16 cellular contexts compared by ENCODE assay signal in the genomic region with DNA sequence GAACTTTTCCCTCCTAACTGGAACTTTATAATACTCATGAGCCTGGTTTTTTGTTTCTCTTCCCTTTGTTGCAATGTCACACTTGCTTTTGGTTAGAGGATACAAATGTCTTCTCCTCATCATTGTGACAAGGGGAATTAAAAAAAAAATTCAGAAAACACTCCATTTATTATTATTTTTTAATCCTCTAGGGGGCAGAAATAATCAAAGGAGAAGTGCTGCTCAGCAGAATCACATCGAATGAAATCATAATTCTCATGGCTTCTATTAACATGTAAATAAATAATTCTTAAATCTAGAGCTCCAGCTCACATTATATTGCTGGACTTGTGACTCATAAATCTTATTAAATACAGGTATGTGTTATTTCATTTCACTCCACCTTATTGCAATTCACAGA.
DNase-seq lines count a peak whose midpoint lies in the region; ATAC-seq and TF ChIP-seq lines count a peak whose summit lies in the region.
"Had no signal": no experiment of that assay in that cellular context is flagged by ENCODE, and none has a peak within 500 bp of the region (broad histone marks: within the 10 kb centered on the region; RNA-seq: fewer than 3 reads in every experiment).

No MANE protein-coding gene starts in this region.

- intact Hi-C loops in CD4-positive, alpha-beta T cell (cut with DNase I, micrococcal nuclease): no loop called here

- TF ChIP-seq CTCF in CD4-positive, alpha-beta T cell (IDR thresholded peaks at IDR 0.05): peak; percentile 42
- TF ChIP-seq CTCF in KMS-11 (conservative IDR thresholded peaks at IDR 0.05; ENCODE audit: low read depth, low read length) (peak; percentile 34; the same call in 1 of the 2 replicates), brain microvascular endothelial cell (IDR thresholded peaks at IDR 0.05; ENCODE audit: low read depth, low read length, missing control alignments) (peak; percentile 31), neural crest cell (conservative IDR thresholded peaks at IDR 0.05) (peak; percentile 42), GM10266 (IDR thresholded peaks at IDR 0.05; ENCODE audit: control insufficient read depth, insufficient read depth, low read depth, missing control alignments) (no peak)

- no peaks in the 10 kb centered on the region for H3K4me1 ChIP-seq in KMS-11 (ENCODE audit: low read depth, poor library complexity, severe bottlenecking)
- H3K4me1 ChIP-seq: gastroesophageal sphincter, left lung, pancreas had no signal

- H3K4me3 ChIP-seq in KMS-11 (IDR thresholded peaks at IDR 0.05; ENCODE audit: insufficient read depth, low read depth, low read length) (no peak overlapping the region), brain microvascular endothelial cell (ENCODE audit: low read depth, low read length) (no peak overlapping the region)
- H3K4me3 ChIP-seq: gastroesophageal sphincter, left lung, pancreas had no signal

- H3K36me3 ChIP-seq in KMS-11 (ENCODE audit: insufficient read depth) (no peaks in the 10 kb centered on the region), brain microvascular endothelial cell (replicated peaks) (no peaks in the 10 kb centered on the region)
- H3K36me3 ChIP-seq: gastroesophageal sphincter, left lung, pancreas had no signal

- no peak overlapping the region for H3K9ac ChIP-seq in KMS-11

- no peaks in the 10 kb centered on the region for H3K36me3 Mint-ChIP-seq in CD4-positive, alpha-beta T cell (ENCODE audit: low read depth)
- no peaks in the 10 kb centered on the region for H3K36me3 Mint-ChIP-seq in neural crest cell (ENCODE audit: low read depth)

- no peaks in the 10 kb centered on the region for H3K9me3 ChIP-seq in CD4-positive, alpha-beta T cell (ENCODE audit: control insufficient read depth, low read length)
- H3K9me3 ChIP-seq: gastroesophageal sphincter, left lung, pancreas had no signal

- H2AFZ ChIP-seq in KMS-11 (ENCODE audit: low read depth): no peak overlapping the region

- H3K27ac Mint-ChIP-seq in CD4-positive, alpha-beta T cell: no peak overlapping the region
- H3K27ac Mint-ChIP-seq in neural crest cell (ENCODE audit: unreplicated experiment): no peak overlapping the region
- H3K27ac Mint-ChIP-seq: stimulated activated naive CD8-positive, alpha-beta T cell treated with anti-CD3 and anti-CD28 coated beads, Interleukin-15, Interleukin-2, amounts not matched to agents 100 ng/mL and 50 ng/mL, for 24 hours had no signal

- ATAC-seq in CD4-positive, alpha-beta T cell (ENCODE audit: poor library complexity): no peak
- no peak for ATAC-seq in HG03439 (IDR thresholded peaks at IDR 0.05; ENCODE audit: unreplicated experiment)
- ATAC-seq: gastroesophageal sphincter, left lung had no signal

- no peak for DNase-seq in CD4-positive, alpha-beta T cell
- DNase-seq in brain microvascular endothelial cell (no peak), neural crest cell (ENCODE audit: low read depth, low spot score) (no peak), NCI-H345 treated with DMSO at 0.1 percent for 48 hours (lab: John Stamatoyannopoulos, UW; ENCODE audit: unreplicated experiment) (no peak), GM10266 (ENCODE audit: extremely low spot score) (no peak)
- DNase-seq: activated gamma-delta T cell treated with Interleukin-2 at 50 U/mL for 16 hours; DMS79; left lung; NCI-H1436; NK-92 treated with Interleukin-12 subunit alpha and Interleukin-12 subunit beta, amount 100 ng/mL, for 24 hours; pancreas; stimulated activated CD4-positive, alpha-beta T cell treated with anti-CD3 and anti-CD28 coated beads, Interleukin-2, amount 100 ng/mL, for 48 hours had no signal

- H3K9me3 Mint-ChIP-seq in CD4-positive, alpha-beta T cell: no peaks in the 10 kb centered on the region
- H3K9me3 Mint-ChIP-seq in neural crest cell: peaks cover 4% of the 10 kb centered on the region
- H3K9me3 Mint-ChIP-seq: stimulated activated naive CD8-positive, alpha-beta T cell treated with anti-CD3 and anti-CD28 coated beads, Interleukin-15, Interleukin-2, amounts not matched to agents 100 ng/mL and 50 ng/mL, for 24 hours had no signal

- H3K79me2 ChIP-seq in KMS-11 (ENCODE audit: insufficient read depth, low read depth): no peaks in the 10 kb centered on the region

- no peaks in the 10 kb centered on the region for H3K4me1 Mint-ChIP-seq in CD4-positive, alpha-beta T cell (ENCODE audit: low read depth)
- no peaks in the 10 kb centered on the region for H3K4me1 Mint-ChIP-seq in neural crest cell

- no peaks in the 10 kb centered on the region for H4K20me1 ChIP-seq in KMS-11 (ENCODE audit: insufficient read depth)

- POLR2A ChIA-PET in CD4-positive, alpha-beta T cell (lab: Charles Lee): no interaction called here

- in situ Hi-C loops in brain microvascular endothelial cell (cut with HindIII; ENCODE audit: low pct_ligation_motif_present, low sequenced_read_pairs): no loop called here

- no peak overlapping the region for H3K4me2 ChIP-seq in KMS-11

- H3K4me3 Mint-ChIP-seq in CD4-positive, alpha-beta T cell: no peak overlapping the region
- no peak overlapping the region for H3K4me3 Mint-ChIP-seq in neural crest cell
- H3K4me3 Mint-ChIP-seq: stimulated activated naive CD8-positive, alpha-beta T cell treated with anti-CD3 and anti-CD28 coated beads, Interleukin-15, Interleukin-2, amounts not matched to agents 100 ng/mL and 50 ng/mL, for 24 hours had no signal

- H3K27me3 Mint-ChIP-seq in CD4-positive, alpha-beta T cell: no peaks in the 10 kb centered on the region
- H3K27me3 Mint-ChIP-seq in neural crest cell (ENCODE audit: low read depth): no peaks in the 10 kb centered on the region

- no peak overlapping the region for H3K27ac ChIP-seq in CD4-positive, alpha-beta T cell (ENCODE audit: low read depth, low read length)
- no peak overlapping the region for H3K27ac ChIP-seq in KMS-11
- H3K27ac ChIP-seq in brain microvascular endothelial cell: no peak overlapping the region
- H3K27ac ChIP-seq: gastroesophageal sphincter, left lung, pancreas had no signal

- H3K27me3 ChIP-seq in CD4-positive, alpha-beta T cell (ENCODE audit: control insufficient read depth, insufficient read depth, low read length): no peaks in the 10 kb centered on the region
- no peaks in the 10 kb centered on the region for H3K27me3 ChIP-seq in KMS-11 (ENCODE audit: insufficient read depth, low read depth)
- no peaks in the 10 kb centered on the region for H3K27me3 ChIP-seq in brain microvascular endothelial cell (replicated peaks)
- H3K27me3 ChIP-seq: gastroesophageal sphincter, left lung, pancreas had no signal

- CTCF ChIA-PET in CD4-positive, alpha-beta T cell (lab: Charles Lee): no interaction called here
